ENCODE assay signal across 12 cellular contexts in the genomic region with DNA sequence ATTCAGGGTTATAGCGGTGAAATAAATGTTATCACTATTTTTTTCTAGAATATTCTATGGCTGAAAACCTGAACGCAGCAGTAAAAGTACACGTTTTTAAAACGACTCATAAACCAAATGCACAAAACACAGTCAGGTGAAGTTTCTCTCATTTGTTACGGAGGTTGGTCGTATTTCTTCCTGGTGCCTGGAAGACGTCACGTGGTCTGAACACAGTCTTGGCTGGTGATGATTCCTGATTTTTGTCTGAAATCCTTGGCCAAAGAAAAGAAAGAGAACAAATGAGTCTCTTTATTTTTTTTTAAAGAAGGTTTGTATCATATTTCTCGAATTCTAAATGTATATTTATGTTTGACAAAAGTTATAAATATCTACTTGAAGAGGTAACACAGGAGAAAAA. TPM values are rescaled to one million over a fixed set of nuclear protein-coding genes. Genes with fewer than 3 reads are reported as not detected.
A peak's percentile ranks its signal among the peaks of the same experiment; 100 is the strongest.
DNase-seq lines count a peak whose midpoint lies in the region; ATAC-seq and FAIRE-seq lines count a peak whose summit lies in the region.
"Had no signal": no experiment of that assay in that cellular context is flagged by ENCODE, and none has a peak within 500 bp of the region (broad histone marks: within the 10 kb centered on the region; RNA-seq: fewer than 3 reads in every experiment).

No MANE protein-coding gene starts in this region.

- FAIRE-seq in endometrium (lab: Jason Lieb, UNC), result peak; percentile 43

- no peak for ATAC-seq in HG02870 (IDR thresholded peaks at IDR 0.05; ENCODE audit: unreplicated experiment)
- ATAC-seq: activated CD8-positive, alpha-beta T cell treated with anti-CD3 and anti-CD28 coated beads, Interleukin-2, amount 10 ng/mL, durations not matched to agents 7 days and 5 days had no signal

- DNase-seq in NCI-H2227 (lab: John Stamatoyannopoulos, UW; ENCODE audit: unreplicated experiment) (peak; percentile 42), medulla oblongata (ENCODE audit: extremely low spot score) (peak; percentile 56), stromal cell of bone marrow (ENCODE audit: low read depth) (peak; percentile 36), DMS79 (lab: John Stamatoyannopoulos, UW) (no peak), dermis blood vessel endothelial cell (no peak), GM03348 (ENCODE audit: low spot score) (no peak)
- DNase-seq: activated CD8-positive, alpha-beta T cell treated with anti-CD3 and anti-CD28 coated beads, Interleukin-2, amount 10 ng/mL, durations not matched to agents 7 days and 5 days; activated naive CD8-positive, alpha-beta T cell treated with anti-CD3 and anti-CD28 coated beads, Interleukin-2, amount 10 ng/mL, durations not matched to agents 7 days and 5 days; NCI-H1436; stimulated activated CD4-positive, alpha-beta T cell treated with anti-CD3 and anti-CD28 coated beads, Interleukin-4, amount 100 ng/mL, for 1 hour had no signal

RNA-seq across cellular contexts. Expression of a gene that starts 9.8 kb away (rescaled TPM):
- total RNA-seq in dermis blood vessel endothelial cell, result under 0.01 and 0.98 TPM in 2 replicates
- total RNA-seq: activated CD8-positive, alpha-beta T cell treated with anti-CD3 and anti-CD28 coated beads, Interleukin-2, amount 10 ng/mL, durations not matched to agents 7 days and 5 days had no signal

RNA-seq across cellular contexts. Expression of a gene that starts 14.5 kb away (rescaled TPM):
- under 0.01 and 0.17 TPM in 2 replicates for total RNA-seq in dermis blood vessel endothelial cell

RNA-seq across cellular contexts. Expression of a gene that starts 52.5 kb away (rescaled TPM):
- not detected in 2 replicates for total RNA-seq in dermis blood vessel endothelial cell

Comparison
In these comparisons a context has a peak if more than half of its experiments do, and no peak if none do; other contexts are left out.
1. DNase-seq: peak in NCI-H2227 (single experiment), medulla oblongata (single experiment) and stromal cell of bone marrow (single experiment); none in DMS79 (single experiment), dermis blood vessel endothelial cell (single experiment) and GM03348 (single experiment).